23 cellular contexts compared by ENCODE assay signal in the genomic region with DNA sequence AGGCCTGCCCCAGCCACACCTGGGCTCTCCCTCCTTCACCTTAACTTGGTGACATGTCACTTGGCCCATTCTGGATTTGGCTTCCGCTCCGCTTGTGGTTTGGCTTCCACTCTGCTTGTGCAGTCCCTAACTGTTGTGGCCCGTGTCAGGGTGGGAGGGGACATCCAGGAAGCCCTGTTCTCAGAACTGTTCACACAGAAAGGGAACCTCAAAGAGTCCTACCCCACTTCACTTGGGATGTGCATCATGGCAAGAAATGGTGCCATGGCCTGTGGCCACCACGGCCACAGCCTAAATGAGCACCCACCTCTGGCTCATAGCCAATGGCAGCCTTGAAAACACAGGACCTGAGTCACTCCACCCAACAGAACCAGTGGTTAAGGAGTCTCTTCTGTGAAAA.
"Had no signal": no experiment of that assay in that cellular context is flagged by ENCODE, and none has a peak within 500 bp of the region (broad histone marks: within the 10 kb centered on the region; RNA-seq: fewer than 3 reads in every experiment).

No MANE protein-coding gene starts in this region.

- H3K36me3 Mint-ChIP-seq: activated naive CD8-positive, alpha-beta T cell; naive thymus-derived CD4-positive, alpha-beta T cell had no signal

- H3K4me3 Mint-ChIP-seq: activated naive CD8-positive, alpha-beta T cell; central memory CD8-positive, alpha-beta T cell; effector memory CD8-positive, alpha-beta T cell; naive thymus-derived CD4-positive, alpha-beta T cell had no signal

- H3K4me1 Mint-ChIP-seq: central memory CD8-positive, alpha-beta T cell had no signal

- ATAC-seq: effector memory CD8-positive, alpha-beta T cell; esophagus mucosa; left lobe of liver; lower lobe of right lung; naive thymus-derived CD4-positive, alpha-beta T cell had no signal

- H3K36me3 ChIP-seq: breast epithelium, colonic mucosa, lower lobe of right lung, sigmoid colon, upper lobe of left lung had no signal

- H3K9me3 Mint-ChIP-seq: central memory CD8-positive, alpha-beta T cell; effector memory CD8-positive, alpha-beta T cell had no signal

- H3K27me3 ChIP-seq: colonic mucosa, upper lobe of left lung had no signal

- H3K9me3 ChIP-seq: breast epithelium, colonic mucosa, lower lobe of right lung, sigmoid colon, SK-N-SH, upper lobe of left lung had no signal

- H3K4me2 ChIP-seq: SK-N-SH, smooth muscle cell had no signal

- DNase-seq: activated CD8-positive, alpha-beta memory T cell treated with anti-CD3 and anti-CD28 coated beads, Interleukin-2, amount 50 U/mL, for 48 hours; activated gamma-delta T cell; activated T-cell treated with anti-CD3 and anti-CD28 coated beads, Interleukin-2, amount 50 U/mL, for 48 hours; amniotic stem cell; colonic mucosa; dorsolateral prefrontal cortex; effector memory CD8-positive, alpha-beta T cell; foreskin melanocyte; lower lobe of right lung; naive thymus-derived CD4-positive, alpha-beta T cell; retina; sigmoid colon; SK-N-SH; stimulated activated CD4-positive, alpha-beta T cell treated with anti-CD3 and anti-CD28 coated beads, Interleukin-15, amount 100 ng/mL, for 24 hours; stimulated activated naive CD4-positive, alpha-beta T cell; upper lobe of left lung had no signal

- H3K9ac ChIP-seq: SK-N-SH had no signal

- H3K4me3 ChIP-seq: breast epithelium, colonic mucosa, dorsolateral prefrontal cortex, lower lobe of right lung, sigmoid colon, smooth muscle cell, upper lobe of left lung had no signal

- H3K4me1 ChIP-seq: breast epithelium, colonic mucosa, lower lobe of right lung, sigmoid colon, upper lobe of left lung had no signal

- H3K27ac ChIP-seq: breast epithelium, colonic mucosa, dorsolateral prefrontal cortex, lower lobe of right lung, sigmoid colon, upper lobe of left lung had no signal

- H3K27ac Mint-ChIP-seq: activated naive CD8-positive, alpha-beta T cell; effector memory CD8-positive, alpha-beta T cell; naive thymus-derived CD4-positive, alpha-beta T cell; progenitor cell of endocrine pancreas had no signal
